Comparison of ENCODE assay signal across 23 cellular contexts in genomic region chr5:121160591-121160990, GRCh38.
"Had no signal": no experiment of that assay in that cellular context is flagged by ENCODE, and none has a peak within 500 bp of the region (broad histone marks: within the 10 kb centered on the region; RNA-seq: fewer than 3 reads in every experiment).

No MANE protein-coding gene starts in this region.

- H3K27me3 ChIP-seq: dorsolateral prefrontal cortex, esophagus muscularis mucosa, foreskin keratinocyte, gastrocnemius medialis, heart right ventricle, left lung had no signal

- H3K36me3 ChIP-seq: esophagus muscularis mucosa, gastrocnemius medialis, heart right ventricle, left lung, lower lobe of right lung had no signal

- H3K9me3 ChIP-seq: esophagus muscularis mucosa, gastrocnemius medialis, heart right ventricle, left lung, lower lobe of right lung, mucosa of descending colon had no signal

- DNase-seq: dermis blood vessel endothelial cell; dorsolateral prefrontal cortex; effector CD4-positive, alpha-beta T cell; effector memory CD4-positive, alpha-beta T cell; foreskin keratinocyte; gastrocnemius medialis; glutamatergic neuron; head of caudate nucleus; heart right ventricle; hippocampal formation; left cardiac atrium; left lung; left ventricle myocardium superior; lower lobe of right lung; mesenchymal stem cell; mucosa of descending colon; naive B cell had no signal

- H3K4me3 ChIP-seq: coronary artery, dorsolateral prefrontal cortex, esophagus muscularis mucosa, gastrocnemius medialis, heart right ventricle, left lung, lower lobe of right lung, mucosa of descending colon had no signal

- H3K4me1 ChIP-seq: esophagus muscularis mucosa, foreskin keratinocyte, gastrocnemius medialis, heart right ventricle, left lung, lower lobe of right lung had no signal

- H3K27ac ChIP-seq: coronary artery, dorsolateral prefrontal cortex, esophagus muscularis mucosa, foreskin keratinocyte, gastrocnemius medialis, heart right ventricle, left lung, lower lobe of right lung had no signal

- ATAC-seq: foreskin keratinocyte, gastrocnemius medialis, heart right ventricle, left cardiac atrium, left lung, left ventricle myocardium superior, lower lobe of right lung, mucosa of descending colon had no signal

- FAIRE-seq: colon, endothelial cell of umbilical vein, islet of Langerhans, keratinocyte had no signal
